15 cellular contexts compared by ENCODE assay signal in the genomic region with DNA sequence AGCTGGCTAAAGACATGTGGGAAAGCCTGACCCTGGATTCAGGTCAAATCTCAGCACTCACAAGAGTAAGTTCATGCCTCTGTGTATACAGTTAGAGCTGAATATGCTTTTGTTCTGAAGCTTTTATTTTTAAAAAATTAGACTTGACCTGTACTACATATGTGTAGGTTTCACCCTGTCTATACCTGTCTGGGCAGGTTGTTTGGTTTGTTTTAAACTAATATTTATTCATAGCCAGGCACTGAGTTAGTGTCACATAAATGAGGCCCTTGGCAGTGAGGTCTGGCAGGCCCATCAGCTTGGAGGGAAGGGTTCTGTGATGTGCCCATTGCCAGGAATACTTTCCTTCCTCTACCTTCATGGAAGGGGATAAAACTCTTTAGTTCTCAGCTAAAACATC. TPM values are rescaled to one million over a fixed set of nuclear protein-coding genes. Genes with fewer than 3 reads are reported as not detected.
DNase-seq lines count a peak whose midpoint lies in the region; ATAC-seq and TF ChIP-seq lines count a peak whose summit lies in the region.
"Had no signal": no experiment of that assay in that cellular context is flagged by ENCODE, and none has a peak within 500 bp of the region (broad histone marks: within the 10 kb centered on the region; RNA-seq: fewer than 3 reads in every experiment).

No MANE protein-coding gene starts in this region.

- H3K79me2 ChIP-seq in PC-3 (ENCODE audit: low read length) = no peaks in the 10 kb centered on the region

- peak overlapping the region; percentile 89; the same call in 1 of the 2 replicates for H3K4me2 ChIP-seq in PC-3 (ENCODE audit: low read length)
- H3K4me2 ChIP-seq: A549 had no signal

- DNase-seq in SIG-M5 treated with dmso at 0.1 percent for 504 hours (lab: John Stamatoyannopoulos, UW; ENCODE audit: unreplicated experiment) (peak; percentile 30), SIG-M5 (lab: John Stamatoyannopoulos, UW) (no peak), PC-3 (no peak), psoas muscle (no peak), NCI-H1105 (lab: John Stamatoyannopoulos, UW) (no peak), foreskin melanocyte (no peak), endodermal cell (no peak)
- DNase-seq in effector memory CD8-positive, alpha-beta T cell = no peak
- DNase-seq: retina had no signal

- peak overlapping the region; percentile 85 to 94 for H3K27ac Mint-ChIP-seq in effector memory CD8-positive, alpha-beta T cell
- H3K27ac Mint-ChIP-seq in endodermal cell = no peak overlapping the region

- peaks cover 16 to 21% of the 10 kb centered on the region in 2 donors for H3K4me1 Mint-ChIP-seq in effector memory CD8-positive, alpha-beta T cell (ENCODE audit: low read depth in 2 of 2)
- peaks cover 3% of the 10 kb centered on the region for H3K4me1 Mint-ChIP-seq in endodermal cell

- H3K27me3 ChIP-seq in PC-3 (ENCODE audit: low read length) = peaks cover 8% of the 10 kb centered on the region
- H3K27me3 ChIP-seq in psoas muscle (ENCODE audit: insufficient read depth in 3 of 3, low read length in 2 of 3) = no peaks in the 10 kb centered on the region
- H3K27me3 ChIP-seq in endodermal cell (ENCODE audit: control insufficient read depth, insufficient read depth, low read length, poor library complexity, severe bottlenecking) = peaks cover 12% of the 10 kb centered on the region

- no peak overlapping the region for H3K9ac ChIP-seq in PC-3 (ENCODE audit: low read length)
- H3K9ac ChIP-seq in endodermal cell (ENCODE audit: extremely low read depth, low read length, poor library complexity, severe bottlenecking) = no peak overlapping the region

- peaks cover 20% of the 10 kb centered on the region for H3K4me1 ChIP-seq in PC-3 (ENCODE audit: insufficient read depth, low read length)
- H3K4me1 ChIP-seq in psoas muscle = peaks cover 46% of the 10 kb centered on the region
- no peaks in the 10 kb centered on the region for H3K4me1 ChIP-seq in endodermal cell (ENCODE audit: control insufficient read depth, insufficient read depth, low read length)
- H3K4me1 ChIP-seq: A549 had no signal

- peaks cover 12% of the 10 kb centered on the region for H3K36me3 Mint-ChIP-seq in effector memory CD8-positive, alpha-beta T cell (ENCODE audit: insufficient read depth)
- H3K36me3 Mint-ChIP-seq in endodermal cell (ENCODE audit: low read depth) = no peaks in the 10 kb centered on the region
- H3K36me3 Mint-ChIP-seq: type B pancreatic cell had no signal

- H3K4me3 Mint-ChIP-seq in effector memory CD8-positive, alpha-beta T cell = peak overlapping the region; percentile 82 to 86
- H3K4me3 Mint-ChIP-seq in endodermal cell = no peak overlapping the region

- H3K9me3 ChIP-seq in PC-3 (ENCODE audit: low read length) (no peaks in the 10 kb centered on the region), psoas muscle (no peaks in the 10 kb centered on the region), endodermal cell (ENCODE audit: control insufficient read depth, low read length) (no peaks in the 10 kb centered on the region)
- H3K9me3 ChIP-seq: A549 had no signal

- no peak overlapping the region; the same call in 1 of the 2 replicates for H2AFZ ChIP-seq in PC-3 (ENCODE audit: low read length)

- H3K4me3 ChIP-seq in PC-3 (ENCODE audit: low read length) = no peak overlapping the region
- H3K4me3 ChIP-seq in psoas muscle = peak overlapping the region; percentile 54
- no peak overlapping the region for H3K4me3 ChIP-seq in endodermal cell (ENCODE audit: low read length)
- H3K4me3 ChIP-seq: A549 had no signal

- no peaks in the 10 kb centered on the region for H4K20me1 ChIP-seq in PC-3 (ENCODE audit: low read length)

- CTCF ChIA-PET in PC-3 (lab: Charles Lee) = interaction anchor here (0.8 to 1.3 kb wide), 2 partner anchors 71 to 299 kb away, joined by 3 read pairs; partner anchors contain the start of gene CHRNA5

- ATAC-seq in PC-3 = peak; percentile 44
- ATAC-seq in effector memory CD8-positive, alpha-beta T cell (replicated peaks) = no peak
- peak in 2 of 4 donors; percentile 1 to 3 for ATAC-seq in psoas muscle
- ATAC-seq: A549 had no signal

- intact Hi-C loops in PC-3 (cut with micrococcal nuclease) = no loop called here
- intact Hi-C loops in psoas muscle (cut with DNase I) = loop anchor here in 1 of 2 donors (10.0 kb wide), 1 partner anchor 261 kb away; no protein-coding TSS in a partner anchor

- H3K36me3 ChIP-seq in PC-3 (ENCODE audit: low read depth, low read length) (no peaks in the 10 kb centered on the region), psoas muscle (ENCODE audit: insufficient read depth in 1 of 2, low read depth in 1 of 2) (peaks cover 0 to 12% of the 10 kb centered on the region in 2 donors), endodermal cell (ENCODE audit: control insufficient read depth, insufficient read depth, low read length) (no peaks in the 10 kb centered on the region)

- H3K27ac ChIP-seq in PC-3 (ENCODE audit: low read length) (no peak overlapping the region), psoas muscle (peak overlapping the region; percentile 79), endodermal cell (ENCODE audit: low read depth, low read length) (no peak overlapping the region)
- H3K27ac ChIP-seq: A549 had no signal

- H3K9me2 ChIP-seq in PC-3 (replicated peaks; ENCODE audit: low read length) = no peaks in the 10 kb centered on the region

- H3F3A ChIP-seq in PC-3 (ENCODE audit: low read length, unreplicated experiment) = no peaks in the 10 kb centered on the region

- no peaks in the 10 kb centered on the region for H3K9me3 Mint-ChIP-seq in effector memory CD8-positive, alpha-beta T cell
- no peaks in the 10 kb centered on the region for H3K9me3 Mint-ChIP-seq in endodermal cell
- H3K9me3 Mint-ChIP-seq: type B pancreatic cell had no signal

- BruUV-seq in PC-3 (replicated peaks; lab: Mats Ljungman, UMichigan) = no TSS peak

- POLR2A ChIA-PET in PC-3 (lab: Charles Lee; ENCODE audit: unreplicated experiment) = interaction anchor here (2.1 kb wide), 1 partner anchor 33 kb away, joined by 10 read pairs; the partner anchor contains the start of gene SKIC8

- no peaks in the 10 kb centered on the region for H3K27me3 Mint-ChIP-seq in effector memory CD8-positive, alpha-beta T cell
- peaks cover 4% of the 10 kb centered on the region for H3K27me3 Mint-ChIP-seq in endodermal cell (ENCODE audit: insufficient read depth)
- H3K27me3 Mint-ChIP-seq: type B pancreatic cell had no signal

- TF ChIP-seq CTCF in PC-3 (conservative IDR thresholded peaks at IDR 0.05; ENCODE audit: low read depth, low read length) = no peak
- TF ChIP-seq CTCF in psoas muscle (IDR thresholded peaks at IDR 0.05) = no peak
- TF ChIP-seq CTCF in endodermal cell (conservative IDR thresholded peaks at IDR 0.05) = no peak

RNA-seq across cellular contexts. Expression of gene DNAJA4, which starts 1.9 kb away (rescaled TPM):
- 1.3 and 5.4 TPM in 2 replicates for total RNA-seq in PC-3 (2014; rRNA removed)
- 100 to 1,000 TPM in 3 of 4 donors, 10 to 100 TPM in 1; 78.5 to 263 (median 184) TPM for total RNA-seq in psoas muscle
- polyA plus RNA-seq in psoas muscle = 100 to 1,000 TPM; 154 to 276 (median 188) TPM
- total RNA-seq in endodermal cell = 10 to 100 TPM in 1 of 2 donors, 1 to 10 TPM in 1; 4.9 to 18.5 TPM
- polyA plus RNA-seq in endodermal cell (2013, experiment 1 of 2) = 3.5 TPM
- 2.4 TPM for polyA plus RNA-seq in endodermal cell (2013, experiment 2 of 2)
- total RNA-seq: LHCN-M2 had no signal

RNA-seq across cellular contexts. Expression of gene ACSBG1, which starts 31.9 kb away (rescaled TPM):
- total RNA-seq in PC-3 (2014; rRNA removed) (0.36 and 0.40 TPM in 2 replicates), psoas muscle (under 1 TPM in 1 of 4 donors, not detected in 3; 0.12 TPM), endodermal cell (1 to 10 TPM in 1 of 2 donors, under 1 TPM in 1; 0.27 to 1.2 TPM)
- polyA plus RNA-seq in psoas muscle = under 1 TPM; 0.43 to 0.64 (median 0.59) TPM
- polyA plus RNA-seq in endodermal cell (2013, experiment 1 of 2) = 1.6 TPM
- polyA plus RNA-seq in endodermal cell (2013, experiment 2 of 2) = 2.4 TPM
- total RNA-seq: astrocyte; endothelial cell of umbilical vein; T-helper 1 cell treated with Interleukin-12 subunit alpha and Interleukin-12 subunit beta and Interleukin-4 antibody, amounts not matched to agents 30 ng/mL and 1 ng/mL, for 36 hours had no signal
- polyA plus RNA-seq: endothelial cell of umbilical vein had no signal

RNA-seq across cellular contexts. Expression of gene SKIC8, which starts 33.2 kb away (rescaled TPM):
- total RNA-seq in PC-3 (2014; rRNA removed) = 54.7 and 56.1 TPM in 2 replicates
- total RNA-seq in psoas muscle = 10 to 100 TPM; 17.7 to 38.6 (median 30.8) TPM
- 10 to 100 TPM; 32.9 to 48.9 (median 39.7) TPM for polyA plus RNA-seq in psoas muscle
- 10 to 100 TPM; 46.3 to 55.4 TPM for total RNA-seq in endodermal cell
- polyA plus RNA-seq in endodermal cell (2013, experiment 1 of 2) = 55.8 TPM
- polyA plus RNA-seq in endodermal cell (2013, experiment 2 of 2) = 56.3 TPM

Comparison
In these comparisons a context has a peak if more than half of its experiments do, and no peak if none do; other contexts are left out.
1. RNA of gene DNAJA4, which starts 1.9 kb away (total RNA-seq): 78.5 to 263 TPM in psoas muscle; 4.9 to 18.5 TPM in endodermal cell and 1.3 to 5.4 TPM in PC-3; every median in the first group is over 4 times any median in the second.